10 cellular contexts compared by ENCODE assay signal in the genomic region with DNA sequence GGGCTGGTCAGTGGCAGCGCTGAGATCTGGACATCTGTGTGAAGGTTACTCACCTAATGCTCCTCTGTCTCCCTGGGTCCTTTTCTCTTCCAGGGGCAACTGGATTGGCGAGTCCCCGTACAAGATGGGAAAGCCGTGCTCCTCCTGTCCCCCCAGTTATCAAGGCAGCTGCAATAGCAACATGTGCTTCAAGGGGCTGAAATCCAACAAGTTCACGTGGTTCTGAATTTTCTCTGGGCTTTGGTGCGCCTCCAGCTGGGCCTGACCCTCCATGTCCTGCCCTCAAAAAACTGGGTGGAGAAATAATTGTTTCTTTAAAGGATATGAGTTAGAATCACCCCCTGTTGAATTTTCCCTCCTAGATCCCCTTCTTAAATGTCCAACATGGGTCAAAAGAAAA. TPM values are rescaled to one million over a fixed set of nuclear protein-coding genes. Genes with fewer than 3 reads are reported as not detected.
"Had no signal": no experiment of that assay in that cellular context is flagged by ENCODE, and none has a peak within 500 bp of the region (broad histone marks: within the 10 kb centered on the region; RNA-seq: fewer than 3 reads in every experiment).

No MANE protein-coding gene starts in this region.

- DNase-seq: GM23248, GOT3, H7, HFFc6, IMR-90 had no signal

- H3K9me3 ChIP-seq: HAP-1 had no signal

- H2AFZ ChIP-seq: GM23248 had no signal

- ATAC-seq: HCT116 had no signal

- H3K4me3 ChIP-seq: GM23248, HAP-1 had no signal

- H3K36me3 ChIP-seq: HAP-1 had no signal

- H3K9ac ChIP-seq: GM23248 had no signal

- H3K27ac ChIP-seq: GM23248, HL-60 had no signal

RNA-seq across cellular contexts. Expression of gene HNF4A, which starts 4.9 kb away (rescaled TPM):
- total RNA-seq: GM23248, H4, HFFc6, IMR-90 had no signal
- polyA plus RNA-seq: GM23248, IMR-90 had no signal

RNA-seq across cellular contexts. Expression of gene R3HDML, which starts 13.7 kb away (rescaled TPM):
- total RNA-seq: GM23248, H4, H7, HFFc6, HT1080, IMR-90 had no signal
- polyA plus RNA-seq: GM23248, IMR-90 had no signal
